1 cellular context compared by ENCODE assay signal in the genomic region with DNA sequence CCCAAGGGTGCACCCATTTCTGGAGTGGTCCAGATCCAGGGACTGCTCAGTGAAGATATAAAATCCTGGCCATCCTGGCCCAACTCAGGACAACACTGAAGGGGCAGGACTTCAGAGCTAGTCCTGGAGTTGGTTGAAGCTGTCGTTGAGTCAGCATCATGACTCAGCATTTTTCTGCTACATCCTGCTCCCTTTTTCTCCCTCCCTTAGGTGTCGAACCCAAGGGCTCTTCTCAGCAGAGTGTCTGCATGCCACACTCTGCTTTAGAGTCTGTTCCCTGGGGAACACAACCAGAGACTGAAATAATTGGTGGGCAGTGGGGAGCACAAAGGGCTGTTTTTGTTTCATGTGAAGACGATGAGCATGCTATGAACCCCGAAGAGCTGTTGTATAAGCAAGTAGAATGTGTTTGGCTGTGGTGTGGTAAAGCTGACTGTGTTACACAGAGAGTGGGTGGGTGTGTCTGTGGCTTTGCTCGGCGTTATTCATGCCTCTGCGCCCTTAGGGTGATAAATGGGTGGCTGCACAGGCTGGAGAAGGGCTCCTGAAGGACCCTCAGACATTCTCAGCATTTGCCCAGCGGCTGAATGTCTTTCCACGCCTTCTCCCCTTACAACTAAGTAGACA.
TF ChIP-seq lines count a peak whose summit lies in the region.

No MANE protein-coding gene starts in this region.

TF ChIP-seq in GM23338, 12 proteins besides CTCF, POLR2A, EP300 and RAD21 (continued from another document):
- TF ChIP-seq, protein P1, sequence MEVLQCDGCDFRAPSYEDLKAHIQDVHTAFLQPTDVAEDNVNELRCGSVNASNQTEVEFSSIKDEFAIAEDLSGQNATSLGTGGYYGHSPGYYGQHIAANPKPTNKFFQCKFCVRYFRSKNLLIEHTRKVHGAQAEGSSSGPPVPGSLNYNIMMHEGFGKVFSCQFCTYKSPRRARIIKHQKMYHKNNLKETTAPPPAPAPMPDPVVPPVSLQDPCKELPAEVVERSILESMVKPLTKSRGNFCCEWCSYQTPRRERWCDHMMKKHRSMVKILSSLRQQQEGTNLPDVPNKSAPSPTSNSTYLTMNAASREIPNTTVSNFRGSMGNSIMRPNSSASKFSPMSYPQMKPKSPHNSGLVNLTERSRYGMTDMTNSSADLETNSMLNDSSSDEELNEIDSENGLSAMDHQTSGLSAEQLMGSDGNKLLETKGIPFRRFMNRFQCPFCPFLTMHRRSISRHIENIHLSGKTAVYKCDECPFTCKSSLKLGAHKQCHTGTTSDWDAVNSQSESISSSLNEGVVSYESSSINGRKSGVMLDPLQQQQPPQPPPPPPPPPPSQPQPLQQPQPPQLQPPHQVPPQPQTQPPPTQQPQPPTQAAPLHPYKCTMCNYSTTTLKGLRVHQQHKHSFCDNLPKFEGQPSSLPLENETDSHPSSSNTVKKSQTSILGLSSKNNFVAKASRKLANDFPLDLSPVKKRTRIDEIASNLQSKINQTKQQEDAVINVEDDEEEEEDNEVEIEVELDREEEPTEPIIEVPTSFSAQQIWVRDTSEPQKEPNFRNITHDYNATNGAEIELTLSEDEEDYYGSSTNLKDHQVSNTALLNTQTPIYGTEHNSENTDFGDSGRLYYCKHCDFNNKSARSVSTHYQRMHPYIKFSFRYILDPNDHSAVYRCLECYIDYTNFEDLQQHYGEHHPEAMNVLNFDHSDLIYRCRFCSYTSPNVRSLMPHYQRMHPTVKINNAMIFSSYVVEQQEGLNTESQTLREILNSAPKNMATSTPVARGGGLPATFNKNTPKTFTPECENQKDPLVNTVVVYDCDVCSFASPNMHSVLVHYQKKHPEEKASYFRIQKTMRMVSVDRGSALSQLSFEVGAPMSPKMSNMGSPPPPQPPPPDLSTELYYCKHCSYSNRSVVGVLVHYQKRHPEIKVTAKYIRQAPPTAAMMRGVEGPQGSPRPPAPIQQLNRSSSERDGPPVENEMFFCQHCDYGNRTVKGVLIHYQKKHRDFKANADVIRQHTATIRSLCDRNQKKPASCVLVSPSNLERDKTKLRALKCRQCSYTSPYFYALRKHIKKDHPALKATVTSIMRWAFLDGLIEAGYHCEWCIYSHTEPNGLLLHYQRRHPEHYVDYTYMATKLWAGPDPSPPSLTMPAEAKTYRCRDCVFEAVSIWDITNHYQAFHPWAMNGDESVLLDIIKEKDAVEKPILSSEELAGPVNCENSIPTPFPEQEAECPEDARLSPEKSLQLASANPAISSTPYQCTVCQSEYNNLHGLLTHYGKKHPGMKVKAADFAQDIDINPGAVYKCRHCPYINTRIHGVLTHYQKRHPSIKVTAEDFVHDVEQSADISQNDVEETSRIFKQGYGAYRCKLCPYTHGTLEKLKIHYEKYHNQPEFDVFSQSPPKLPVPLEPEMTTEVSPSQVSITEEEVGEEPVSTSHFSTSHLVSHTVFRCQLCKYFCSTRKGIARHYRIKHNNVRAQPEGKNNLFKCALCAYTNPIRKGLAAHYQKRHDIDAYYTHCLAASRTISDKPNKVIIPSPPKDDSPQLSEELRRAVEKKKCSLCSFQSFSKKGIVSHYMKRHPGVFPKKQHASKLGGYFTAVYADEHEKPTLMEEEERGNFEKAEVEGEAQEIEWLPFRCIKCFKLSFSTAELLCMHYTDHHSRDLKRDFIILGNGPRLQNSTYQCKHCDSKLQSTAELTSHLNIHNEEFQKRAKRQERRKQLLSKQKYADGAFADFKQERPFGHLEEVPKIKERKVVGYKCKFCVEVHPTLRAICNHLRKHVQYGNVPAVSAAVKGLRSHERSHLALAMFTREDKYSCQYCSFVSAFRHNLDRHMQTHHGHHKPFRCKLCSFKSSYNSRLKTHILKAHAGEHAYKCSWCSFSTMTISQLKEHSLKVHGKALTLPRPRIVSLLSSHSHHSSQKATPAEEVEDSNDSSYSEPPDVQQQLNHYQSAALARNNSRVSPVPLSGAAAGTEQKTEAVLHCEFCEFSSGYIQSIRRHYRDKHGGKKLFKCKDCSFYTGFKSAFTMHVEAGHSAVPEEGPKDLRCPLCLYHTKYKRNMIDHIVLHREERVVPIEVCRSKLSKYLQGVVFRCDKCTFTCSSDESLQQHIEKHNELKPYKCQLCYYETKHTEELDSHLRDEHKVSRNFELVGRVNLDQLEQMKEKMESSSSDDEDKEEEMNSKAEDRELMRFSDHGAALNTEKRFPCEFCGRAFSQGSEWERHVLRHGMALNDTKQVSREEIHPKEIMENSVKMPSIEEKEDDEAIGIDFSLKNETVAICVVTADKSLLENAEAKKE (CRISPR knock-in tag; IDR thresholded peaks at IDR 0.05): no peak
- TF ChIP-seq ZNF331 (CRISPR knock-in tag; IDR thresholded peaks at IDR 0.05; ENCODE audit: low read depth) (no peak), STAT1 (IDR thresholded peaks at IDR 0.05; ENCODE audit: unreplicated experiment) (no peak), ZNF114 (CRISPR knock-in tag; IDR thresholded peaks at IDR 0.05) (no peak), CREB1 (CRISPR knock-in tag; IDR thresholded peaks at IDR 0.05; ENCODE audit: low read depth) (no peak)
- TF ChIP-seq, protein P2, sequence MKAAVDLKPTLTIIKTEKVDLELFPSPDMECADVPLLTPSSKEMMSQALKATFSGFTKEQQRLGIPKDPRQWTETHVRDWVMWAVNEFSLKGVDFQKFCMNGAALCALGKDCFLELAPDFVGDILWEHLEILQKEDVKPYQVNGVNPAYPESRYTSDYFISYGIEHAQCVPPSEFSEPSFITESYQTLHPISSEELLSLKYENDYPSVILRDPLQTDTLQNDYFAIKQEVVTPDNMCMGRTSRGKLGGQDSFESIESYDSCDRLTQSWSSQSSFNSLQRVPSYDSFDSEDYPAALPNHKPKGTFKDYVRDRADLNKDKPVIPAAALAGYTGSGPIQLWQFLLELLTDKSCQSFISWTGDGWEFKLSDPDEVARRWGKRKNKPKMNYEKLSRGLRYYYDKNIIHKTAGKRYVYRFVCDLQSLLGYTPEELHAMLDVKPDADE (IDR thresholded peaks at IDR 0.05): no peak
TF ChIP-seq in GM23338: peak in this region for 0.
